2 cellular contexts compared by ENCODE assay signal in the genomic region with DNA sequence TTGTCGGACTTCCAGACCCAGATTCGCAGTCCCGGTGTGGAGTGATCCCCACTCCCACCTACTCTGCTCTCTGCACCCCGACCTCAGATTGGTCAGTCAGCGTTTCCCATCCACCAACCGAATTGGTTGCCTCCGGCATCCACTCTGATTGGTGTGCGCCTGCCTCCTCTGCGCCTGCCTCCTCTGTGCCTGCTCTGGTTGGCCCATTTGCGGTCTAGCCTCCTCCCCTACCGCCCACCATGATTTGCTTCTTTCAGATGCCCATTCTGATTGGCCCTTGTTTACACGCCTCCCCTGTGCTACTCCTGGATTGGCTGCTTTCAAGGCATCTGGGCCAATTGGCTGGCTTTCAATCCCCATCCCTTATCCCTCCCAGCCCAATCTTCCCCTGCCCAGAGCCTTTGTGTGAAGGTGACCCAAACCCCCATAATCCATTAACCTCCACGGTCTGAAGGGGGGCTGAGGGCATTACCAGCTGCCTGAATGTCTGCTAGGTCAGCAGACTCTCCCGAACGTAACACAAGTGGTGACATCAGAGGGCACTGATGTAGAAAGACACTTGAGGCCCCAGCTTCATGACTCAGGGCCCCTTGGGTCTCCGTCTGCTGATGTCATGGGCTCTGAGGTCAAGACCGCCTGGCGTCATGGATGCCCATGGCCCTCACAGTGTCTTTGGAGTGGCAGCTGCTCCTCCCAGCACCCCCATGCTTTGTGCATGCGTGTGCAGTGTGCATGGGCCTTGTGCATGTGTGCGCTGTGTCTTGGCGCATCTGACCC.
TF ChIP-seq lines count a peak whose summit lies in the region.

No MANE protein-coding gene starts in this region.

TF ChIP-seq in HEK293, 187 proteins besides CTCF, POLR2A, EP300 and RAD21:
- TF ChIP-seq ZNF629 (tag by site-specific recombination; IDR thresholded peaks at IDR 0.05) (peak; percentile 38), ZNF37A (tag by site-specific recombination; IDR thresholded peaks at IDR 0.05) (no peak), ZBTB21 (tag by site-specific recombination; IDR thresholded peaks at IDR 0.05) (peak; percentile 74), SP2 (tag by site-specific recombination; IDR thresholded peaks at IDR 0.05) (peak; percentile 39)
- TF ChIP-seq, protein P1, sequence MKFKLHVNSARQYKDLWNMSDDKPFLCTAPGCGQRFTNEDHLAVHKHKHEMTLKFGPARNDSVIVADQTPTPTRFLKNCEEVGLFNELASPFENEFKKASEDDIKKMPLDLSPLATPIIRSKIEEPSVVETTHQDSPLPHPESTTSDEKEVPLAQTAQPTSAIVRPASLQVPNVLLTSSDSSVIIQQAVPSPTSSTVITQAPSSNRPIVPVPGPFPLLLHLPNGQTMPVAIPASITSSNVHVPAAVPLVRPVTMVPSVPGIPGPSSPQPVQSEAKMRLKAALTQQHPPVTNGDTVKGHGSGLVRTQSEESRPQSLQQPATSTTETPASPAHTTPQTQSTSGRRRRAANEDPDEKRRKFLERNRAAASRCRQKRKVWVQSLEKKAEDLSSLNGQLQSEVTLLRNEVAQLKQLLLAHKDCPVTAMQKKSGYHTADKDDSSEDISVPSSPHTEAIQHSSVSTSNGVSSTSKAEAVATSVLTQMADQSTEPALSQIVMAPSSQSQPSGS (tag by site-specific recombination; IDR thresholded peaks at IDR 0.05; ENCODE audit: low read depth) = 0 out of 2 replicates have a peak, but pooled peaks have one; percentile 10
TF ChIP-seq in HEK293: peak in this region for 4.

TF ChIP-seq in H1, 55 proteins besides CTCF, POLR2A, EP300 and RAD21:
- TF ChIP-seq TAF7 (optimal IDR thresholded peaks at IDR 0.05; ENCODE audit: borderline replicate concordance, low read depth, low read length) (no peak), YY1 (IDR thresholded peaks at IDR 0.05; ENCODE audit: low read depth, low read length) (no peak), HDAC6 (IDR thresholded peaks at IDR 0.05; ENCODE audit: low read depth, low read length) (no peak), BACH1 (IDR thresholded peaks at IDR 0.05; ENCODE audit: low read length) (no peak), RFX5 (IDR thresholded peaks at IDR 0.05; ENCODE audit: borderline replicate concordance, low read depth, low read length) (no peak), GTF2F1 (IDR thresholded peaks at IDR 0.05; ENCODE audit: borderline replicate concordance, low read depth, low read length) (no peak), BCL11A (IDR thresholded peaks at IDR 0.05; ENCODE audit: low read depth in 2 of 2, low read length in 2 of 2) (no peak), SP1 (IDR thresholded peaks at IDR 0.05; ENCODE audit: low read depth, low read length) (no peak), GABPA (IDR thresholded peaks at IDR 0.05; ENCODE audit: borderline replicate concordance, insufficient read depth, low read length) (no peak), TBP (IDR thresholded peaks at IDR 0.05; ENCODE audit: low read depth, low read length) (no peak), CTBP2 (IDR thresholded peaks at IDR 0.05; ENCODE audit: borderline replicate concordance, insufficient read depth, insufficient read length, low read length) (no peak), RBBP5 (IDR thresholded peaks at IDR 0.05; ENCODE audit: borderline replicate concordance, low read depth, low read length) (no peak), TCF12 (IDR thresholded peaks at IDR 0.05; ENCODE audit: low read depth, low read length) (no peak), TAF1 (IDR thresholded peaks at IDR 0.05; ENCODE audit: low read depth, low read length) (no peak), PHF8 (conservative IDR thresholded peaks at IDR 0.05; ENCODE audit: low read depth, low read length) (no peak), KDM4A (IDR thresholded peaks at IDR 0.05; ENCODE audit: low read depth, low read length, severe bottlenecking) (no peak), CREB1 (IDR thresholded peaks at IDR 0.05) (no peak), POLR2AphosphoS5 (IDR thresholded peaks at IDR 0.05; ENCODE audit: low read depth, low read length) (no peak)
- TF ChIP-seq, protein P1 (IDR thresholded peaks at IDR 0.05; ENCODE audit: low read length) = no peak
- TF ChIP-seq, protein P2, sequence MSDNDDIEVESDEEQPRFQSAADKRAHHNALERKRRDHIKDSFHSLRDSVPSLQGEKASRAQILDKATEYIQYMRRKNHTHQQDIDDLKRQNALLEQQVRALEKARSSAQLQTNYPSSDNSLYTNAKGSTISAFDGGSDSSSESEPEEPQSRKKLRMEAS (IDR thresholded peaks at IDR 0.05) = no peak
